Comparison of ENCODE assay signal across 35 cellular contexts in genomic region chr17:22145605-22146178, GRCh38.
"Had no signal": no experiment of that assay in that cellular context is flagged by ENCODE, and none has a peak within 500 bp of the region (broad histone marks: within the 10 kb centered on the region; RNA-seq: fewer than 3 reads in every experiment).

No MANE protein-coding gene starts in this region.

- H3K27ac ChIP-seq: KMS-11, PC-9, RWPE1, SJCRH30, SK-N-MC, VCaP had no signal

- H2AFZ ChIP-seq: PC-9 had no signal

- H3K4me3 Mint-ChIP-seq: activated B cell treated with CpG ODN at 0.5 μM for 24 hours; activated CD4-positive, alpha-beta memory T cell treated with anti-CD3 and anti-CD28 coated beads for 36 hours; activated naive CD4-positive, alpha-beta T cell treated with anti-CD3 and anti-CD28 coated beads for 36 hours; activated T-cell treated with anti-CD3 and anti-CD28 coated beads, Interleukin-2, amount 50 U/mL, for 4 hours; activated T-helper 1 cell treated with anti-CD3 and anti-CD28 coated beads, Interleukin-12 subunit alpha, Interleukin-12 subunit beta, Interleukin-2, Interleukin-4 antibody, amounts not matched to agents 30 ng/mL and 10 ng/mL and 1 ng/mL, durations not matched to agents 14 hours and 24 hours and 36 hours; brain had no signal

- ATAC-seq: activated naive CD4-positive, alpha-beta T cell treated with anti-CD3 and anti-CD28 coated beads, Interleukin-2, amount 50 U/mL, for 72 hours; activated T-cell treated with anti-CD3 and anti-CD28 coated beads, Interleukin-2, amount 50 U/mL, for 4 hours had no signal

- H3K9ac ChIP-seq: KMS-11 had no signal

- H3K4me2 ChIP-seq: KMS-11, PC-9 had no signal

- H3K9me3 ChIP-seq: SJCRH30 had no signal

- H3K36me3 ChIP-seq: SJCRH30 had no signal

- H3K27ac Mint-ChIP-seq: activated B cell treated with CpG ODN at 0.5 μM for 24 hours; activated CD4-positive, alpha-beta memory T cell treated with anti-CD3 and anti-CD28 coated beads for 36 hours; activated naive CD4-positive, alpha-beta T cell treated with anti-CD3 and anti-CD28 coated beads for 36 hours; activated naive CD4-positive, alpha-beta T cell treated with anti-CD3 and anti-CD28 coated beads, Interleukin-2, amount 50 U/mL, for 72 hours; activated T-helper 1 cell treated with anti-CD3 and anti-CD28 coated beads, Interleukin-12 subunit alpha, Interleukin-12 subunit beta, Interleukin-2, Interleukin-4 antibody, amounts not matched to agents 30 ng/mL and 10 ng/mL and 1 ng/mL, durations not matched to agents 14 hours and 24 hours and 36 hours; brain had no signal

- H3K4me1 ChIP-seq: SJCRH30 had no signal

- H3K4me3 ChIP-seq: PC-9, SJCRH30, SK-N-MC had no signal

- DNase-seq: activated B cell treated with CpG ODN at 0.5 μM for 24 hours; activated CD4-positive, alpha-beta memory T cell treated with anti-CD3 and anti-CD28 coated beads for 36 hours; activated CD4-positive, alpha-beta T cell treated with anti-CD3 and anti-CD28 coated beads for 4 hours; activated CD4-positive, alpha-beta T cell treated with anti-CD3 and anti-CD28 coated beads, Interleukin-2, amount 50 U/mL, for 1 hour; activated CD4-positive, CD25-positive, alpha-beta regulatory T cell treated with anti-CD3 and anti-CD28 coated beads, Interleukin-2, amount 50 U/mL, for 72 hours; activated CD8-positive, alpha-beta memory T cell treated with anti-CD3 and anti-CD28 coated beads, Interleukin-2, amount 50 U/mL, for 4 hours; activated gamma-delta T cell treated with Interleukin-2 at 50 U/mL for 16 hours; activated naive CD4-positive, alpha-beta T cell treated with anti-CD3 and anti-CD28 coated beads for 36 hours; activated T-cell treated with anti-CD3 and anti-CD28 coated beads for 4 hours; activated T-cell treated with anti-CD3 and anti-CD28 coated beads, Interleukin-2, amount 50 U/mL, for 4 hours; anterior cingulate cortex; caudate nucleus; cerebellar nuclear complex; MM.1S; MV-4-11; NCI-H1092 treated with DMSO at 0.1 percent for 48 hours; NCI-H146; NCI-H187; NCI-H2029 treated with DMSO at 0.1 percent for 48 hours; NCI-H2107; NCI-H2171; NCI-H510A treated with DMSO at 0.1 percent for 48 hours; NCI-H526 treated with DMSO at 0.1 percent for 48 hours; NCI-H774; PC-9; SHP77; SJCRH30; T1000 had no signal

- H3K27me3 Mint-ChIP-seq: activated B cell treated with CpG ODN at 0.5 μM for 24 hours; activated CD4-positive, alpha-beta memory T cell treated with anti-CD3 and anti-CD28 coated beads for 36 hours; brain had no signal

- H3K36me3 Mint-ChIP-seq: activated CD4-positive, alpha-beta memory T cell treated with anti-CD3 and anti-CD28 coated beads for 36 hours; activated naive CD4-positive, alpha-beta T cell treated with anti-CD3 and anti-CD28 coated beads, Interleukin-2, amount 50 U/mL, for 72 hours; brain had no signal

- H3K4me1 Mint-ChIP-seq: activated B cell treated with CpG ODN at 0.5 μM for 24 hours, brain had no signal
